8 cellular contexts compared by ENCODE assay signal in genomic region chr10:68471586-68472408, GRCh38. TPM values are rescaled to one million over a fixed set of nuclear protein-coding genes. Genes with fewer than 3 reads are reported as not detected.
A peak's percentile ranks its signal among the peaks of the same experiment; 100 is the strongest.
DNase-seq lines count a peak whose midpoint lies in the region; ATAC-seq and TF ChIP-seq lines count a peak whose summit lies in the region.

A gene with protein sequence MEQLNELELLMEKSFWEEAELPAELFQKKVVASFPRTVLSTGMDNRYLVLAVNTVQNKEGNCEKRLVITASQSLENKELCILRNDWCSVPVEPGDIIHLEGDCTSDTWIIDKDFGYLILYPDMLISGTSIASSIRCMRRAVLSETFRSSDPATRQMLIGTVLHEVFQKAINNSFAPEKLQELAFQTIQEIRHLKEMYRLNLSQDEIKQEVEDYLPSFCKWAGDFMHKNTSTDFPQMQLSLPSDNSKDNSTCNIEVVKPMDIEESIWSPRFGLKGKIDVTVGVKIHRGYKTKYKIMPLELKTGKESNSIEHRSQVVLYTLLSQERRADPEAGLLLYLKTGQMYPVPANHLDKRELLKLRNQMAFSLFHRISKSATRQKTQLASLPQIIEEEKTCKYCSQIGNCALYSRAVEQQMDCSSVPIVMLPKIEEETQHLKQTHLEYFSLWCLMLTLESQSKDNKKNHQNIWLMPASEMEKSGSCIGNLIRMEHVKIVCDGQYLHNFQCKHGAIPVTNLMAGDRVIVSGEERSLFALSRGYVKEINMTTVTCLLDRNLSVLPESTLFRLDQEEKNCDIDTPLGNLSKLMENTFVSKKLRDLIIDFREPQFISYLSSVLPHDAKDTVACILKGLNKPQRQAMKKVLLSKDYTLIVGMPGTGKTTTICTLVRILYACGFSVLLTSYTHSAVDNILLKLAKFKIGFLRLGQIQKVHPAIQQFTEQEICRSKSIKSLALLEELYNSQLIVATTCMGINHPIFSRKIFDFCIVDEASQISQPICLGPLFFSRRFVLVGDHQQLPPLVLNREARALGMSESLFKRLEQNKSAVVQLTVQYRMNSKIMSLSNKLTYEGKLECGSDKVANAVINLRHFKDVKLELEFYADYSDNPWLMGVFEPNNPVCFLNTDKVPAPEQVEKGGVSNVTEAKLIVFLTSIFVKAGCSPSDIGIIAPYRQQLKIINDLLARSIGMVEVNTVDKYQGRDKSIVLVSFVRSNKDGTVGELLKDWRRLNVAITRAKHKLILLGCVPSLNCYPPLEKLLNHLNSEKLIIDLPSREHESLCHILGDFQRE (minus strand): TSS chr10:68471973. CDS start chr10:68471864, 109 bp downstream.

- H3K27ac ChIP-seq in uterus, result peak within 1 kb of the TSS; percentile 60 to 63

- peak within 1 kb of the TSS; percentile 66 for H3K27ac Mint-ChIP-seq in T-helper 17 cell

- H3K9me3 ChIP-seq in T-helper 17 cell (ENCODE audit: control insufficient read depth, low read length, poor library complexity, severe bottlenecking) (no peaks in the 10 kb centered on the region), uterus (no peaks in the 10 kb centered on the region)

- TF ChIP-seq CTCF in uterus (IDR thresholded peaks at IDR 0.05), result no peak

- DNase-seq in NCI-H146 (lab: John Stamatoyannopoulos, UW), result peak; percentile 89
- peak; percentile 46 to 57 (median 57) for DNase-seq in T-helper 17 cell
- peak in 52 of 56 donors; percentile 3 to 80 (median 42) for DNase-seq in amygdala (lab: John Stamatoyannopoulos, UW)
- peak; percentile 75 for DNase-seq in left ventricle myocardium superior
- peak; percentile 59 for DNase-seq in putamen (ENCODE audit: low spot score)
- DNase-seq in uterus, result peak; percentile 38 to 60

- H3K4me3 ChIP-seq in uterus, result peak within 1 kb of the TSS; percentile 53 to 55

- H3K27me3 Mint-ChIP-seq in T-helper 17 cell, result no peaks in the 10 kb centered on the region

- peaks cover 0 to 6% of the 10 kb centered on the region in 2 donors for H3K4me1 ChIP-seq in uterus

- intact Hi-C loops in left ventricle myocardium superior (cut with micrococcal nuclease), result no loop called here
- intact Hi-C loops in uterus (cut with DNase I; ENCODE audit: low total_unique reads), result no loop called here

- no peaks in the 10 kb centered on the region for H3K36me3 ChIP-seq in uterus

- peak within 1 kb of the TSS; percentile 97 for H3K4me3 Mint-ChIP-seq in T-helper 17 cell

- no peaks in the 10 kb centered on the region for H3K36me3 Mint-ChIP-seq in T-helper 17 cell (ENCODE audit: low read depth)

- ATAC-seq in HG02798 (IDR thresholded peaks at IDR 0.05; ENCODE audit: poor library complexity, unreplicated experiment) (peak; percentile 96), T-helper 17 cell (peak; percentile 84), left ventricle myocardium superior (peak; percentile 87)

- TF ChIP-seq POLR2A in GM15510 (IDR thresholded peaks at IDR 0.05; ENCODE audit: borderline replicate concordance, extremely low read depth, insufficient read length) (peak; percentile 74), uterus (IDR thresholded peaks at IDR 0.05) (no peak)

- peaks cover 16% of the 10 kb centered on the region for H3K4me1 Mint-ChIP-seq in T-helper 17 cell

- no peaks in the 10 kb centered on the region for H3K27me3 ChIP-seq in uterus

RNA-seq across cellular contexts. Expression of the gene that starts here (rescaled TPM):
- total RNA-seq in T-helper 17 cell (1 to 10 TPM; 3.9 to 4.1 TPM), left ventricle myocardium superior (1.5 TPM), uterus (10 to 100 TPM in 1 of 4 donors, 1 to 10 TPM in 1, under 1 TPM in 2; under 0.01 to 20.7 (median 3.7) TPM)

Comparison
In these comparisons a context has a peak if more than half of its experiments do, and no peak if none do; other contexts are left out.
1. Peak in every context shown above with its lines: DNase-seq, ATAC-seq, H3K4me3 ChIP-seq and H3K27ac ChIP-seq.